ENCODE assay signal across 21 cellular contexts in genomic region chr5:26568316-26568715, GRCh38.
"Had no signal": no experiment of that assay in that cellular context is flagged by ENCODE, and none has a peak within 500 bp of the region (broad histone marks: within the 10 kb centered on the region; RNA-seq: fewer than 3 reads in every experiment).

No MANE protein-coding gene starts in this region.

- H3K4me1 ChIP-seq: esophagus muscularis mucosa, foreskin keratinocyte, heart right ventricle, neural progenitor cell, psoas muscle, sigmoid colon, suprapubic skin, transverse colon had no signal

- H3K4me3 ChIP-seq: coronary artery, esophagus muscularis mucosa, heart right ventricle, lung, neural progenitor cell, psoas muscle, sigmoid colon, suprapubic skin, transverse colon, vagina had no signal

- H3K27ac ChIP-seq: coronary artery, esophagus muscularis mucosa, foreskin keratinocyte, heart right ventricle, neural progenitor cell, psoas muscle, sigmoid colon, suprapubic skin, transverse colon, vagina had no signal

- H3K36me3 ChIP-seq: esophagus muscularis mucosa, heart right ventricle, neural progenitor cell, sigmoid colon, suprapubic skin, transverse colon, vagina had no signal

- H3K4me2 ChIP-seq: neural progenitor cell had no signal

- H3K9me3 ChIP-seq: esophagus muscularis mucosa, psoas muscle, vagina had no signal

- H3K9ac ChIP-seq: neural progenitor cell had no signal

- ATAC-seq: foreskin keratinocyte; heart right ventricle; psoas muscle; stimulated activated naive CD8-positive, alpha-beta T cell treated with anti-CD3 and anti-CD28 coated beads, Interleukin-15, amount 100 ng/mL, for 72 hours had no signal

- FAIRE-seq: endothelial cell of umbilical vein, islet of Langerhans had no signal

- DNase-seq: dermis blood vessel endothelial cell; effector memory CD4-positive, alpha-beta T cell; foreskin keratinocyte; glutamatergic neuron; heart right ventricle; hippocampal formation; nucleus accumbens; sigmoid colon; stimulated activated CD4-positive, alpha-beta T cell treated with anti-CD3 and anti-CD28 coated beads, Interleukin-2, amount 100 ng/mL, for 24 hours; stimulated activated CD4-positive, alpha-beta T cell treated with anti-CD3 and anti-CD28 coated beads, Interleukin-4, amount 100 ng/mL, for 24 hours; stimulated activated naive CD8-positive, alpha-beta T cell treated with anti-CD3 and anti-CD28 coated beads, Interleukin-15, amount 100 ng/mL, for 72 hours; transverse colon had no signal

- H3K27me3 ChIP-seq: esophagus muscularis mucosa, foreskin keratinocyte, heart right ventricle, neural progenitor cell, sigmoid colon, suprapubic skin, transverse colon, vagina had no signal

- H2AFZ ChIP-seq: neural progenitor cell had no signal
